Comparison of ENCODE assay signal across 16 cellular contexts in genomic region chr5:150608991-150609390, GRCh38. TPM values are rescaled to one million over a fixed set of nuclear protein-coding genes. Genes with fewer than 3 reads are reported as not detected.
DNase-seq lines count a peak whose midpoint lies in the region; ATAC-seq and TF ChIP-seq lines count a peak whose summit lies in the region.
"Had no signal": no experiment of that assay in that cellular context is flagged by ENCODE, and none has a peak within 500 bp of the region (broad histone marks: within the 10 kb centered on the region; RNA-seq: fewer than 3 reads in every experiment).

No MANE protein-coding gene starts in this region.

- no peaks in the 10 kb centered on the region for H3K27me3 Mint-ChIP-seq in CD8-positive, alpha-beta T cell (ENCODE audit: low read depth)
- no peaks in the 10 kb centered on the region for H3K27me3 Mint-ChIP-seq in osteocyte (ENCODE audit: unreplicated experiment)

- H3K27ac Mint-ChIP-seq in CD8-positive, alpha-beta T cell, result no peak overlapping the region
- H3K27ac Mint-ChIP-seq in osteocyte (ENCODE audit: unreplicated experiment), result no peak overlapping the region

- H3K4me3 Mint-ChIP-seq in CD8-positive, alpha-beta T cell, result no peak overlapping the region
- no peak overlapping the region for H3K4me3 Mint-ChIP-seq in osteocyte (ENCODE audit: unreplicated experiment)

- H3K4me1 ChIP-seq in BLaER1 treated with 17β-estradiol and CSF1 and Interleukin-3, amounts not matched to agents 10 nM and 100 nM, result peaks cover 7 to 97% (median 60%) of the 10 kb centered on the region in 10 experiments
- H3K4me1 ChIP-seq in ascending aorta (peaks cover 35 to 81% of the 10 kb centered on the region in 2 donors), lower lobe of right lung (peaks cover 35% of the 10 kb centered on the region), thoracic aorta (ENCODE audit: control insufficient read depth in 1 of 2, low read depth in 2 of 2) (peaks cover 79 to 99% of the 10 kb centered on the region in 2 donors)
- H3K4me1 ChIP-seq in CD8-positive, alpha-beta T cell (ENCODE audit: insufficient read depth, low read length), result no peaks in the 10 kb centered on the region

- no peaks in the 10 kb centered on the region for H3K4me1 Mint-ChIP-seq in CD8-positive, alpha-beta T cell (ENCODE audit: low read depth)
- H3K4me1 Mint-ChIP-seq in osteocyte (ENCODE audit: unreplicated experiment), result peaks cover 32% of the 10 kb centered on the region

- no peaks in the 10 kb centered on the region for H3K27me3 ChIP-seq in BLaER1 treated with 17β-estradiol and CSF1 and Interleukin-3, amounts not matched to agents 10 nM and 100 nM
- H3K27me3 ChIP-seq in ascending aorta (no peaks in the 10 kb centered on the region), lower lobe of right lung (ENCODE audit: low read depth) (no peaks in the 10 kb centered on the region), thoracic aorta (replicated peaks; ENCODE audit: insufficient read depth) (no peaks in the 10 kb centered on the region)
- no peaks in the 10 kb centered on the region for H3K27me3 ChIP-seq in CD8-positive, alpha-beta T cell (ENCODE audit: insufficient read depth, low read length)
- H3K27me3 ChIP-seq: SJSA1 had no signal

- H3K9ac ChIP-seq in BLaER1 treated with 17β-estradiol and CSF1 and Interleukin-3, amounts not matched to agents 10 nM and 100 nM, result no peak overlapping the region

- H3K4me2 ChIP-seq in BLaER1 treated with 17β-estradiol and CSF1 and Interleukin-3, amounts not matched to agents 10 nM and 100 nM, result peak overlapping the region in 8 of 11 experiments; percentile 14 to 72 (median 50); a peak in 15 of 22 replicates
- H3K4me2 ChIP-seq: PC-9 had no signal

- TF ChIP-seq CTCF in ascending aorta (IDR thresholded peaks at IDR 0.05) (no peak), lower lobe of right lung (IDR thresholded peaks at IDR 0.05) (no peak), thoracic aorta (IDR thresholded peaks at IDR 0.05) (no peak), osteocyte (IDR thresholded peaks at IDR 0.05) (no peak)
- no peak for TF ChIP-seq CTCF in CD8-positive, alpha-beta T cell (IDR thresholded peaks at IDR 0.05)

- H3K9me3 Mint-ChIP-seq in CD8-positive, alpha-beta T cell, result no peaks in the 10 kb centered on the region
- H3K9me3 Mint-ChIP-seq in osteocyte (ENCODE audit: unreplicated experiment), result no peaks in the 10 kb centered on the region

- intact Hi-C loops in ascending aorta (cut with DNase I), result loop anchor here (1.0 kb wide), 1 partner anchor 8 kb away; no protein-coding TSS in a partner anchor
- intact Hi-C loops in lower lobe of right lung (cut with DNase I), result no loop called here
- intact Hi-C loops in CD8-positive, alpha-beta T cell (cut with DNase I, micrococcal nuclease), result no loop called here

- H3K36me3 ChIP-seq in BLaER1 treated with 17β-estradiol and CSF1 and Interleukin-3, amounts not matched to agents 10 nM and 100 nM, result no peaks in the 10 kb centered on the region
- H3K36me3 ChIP-seq in ascending aorta (no peaks in the 10 kb centered on the region), lower lobe of right lung (no peaks in the 10 kb centered on the region), thoracic aorta (no peaks in the 10 kb centered on the region)
- no peaks in the 10 kb centered on the region for H3K36me3 ChIP-seq in CD8-positive, alpha-beta T cell (ENCODE audit: insufficient read depth, low read length)
- H3K36me3 ChIP-seq: SJSA1 had no signal

- no peak for DNase-seq in ascending aorta (ENCODE audit: low spot score in 2 of 2)
- DNase-seq in lower lobe of right lung, result peak; percentile 10
- no peak for DNase-seq in thoracic aorta (ENCODE audit: low spot score)
- DNase-seq in CD8-positive, alpha-beta T cell, result no peak
- no peak for DNase-seq in osteocyte (ENCODE audit: extremely low spot score, unreplicated experiment)
- DNase-seq: DMS79 treated with DMSO at 0.1 percent for 48 hours, KG1, NCI-H1417, NCI-H187 treated with DMSO at 0.1 percent for 48 hours, NCI-H226, NCI-H526, PC-9 had no signal

- H3K27ac ChIP-seq in BLaER1 treated with 17β-estradiol and CSF1 and Interleukin-3, amounts not matched to agents 10 nM and 100 nM, result no peak overlapping the region
- peak overlapping the region; percentile 92 to 96 for H3K27ac ChIP-seq in ascending aorta
- no peak overlapping the region for H3K27ac ChIP-seq in lower lobe of right lung
- peak overlapping the region; percentile 94 to 99 for H3K27ac ChIP-seq in thoracic aorta
- no peak overlapping the region for H3K27ac ChIP-seq in CD8-positive, alpha-beta T cell (ENCODE audit: low read depth, low read length)
- H3K27ac ChIP-seq: PC-9, SJSA1 had no signal

- no peak for ATAC-seq in lower lobe of right lung
- ATAC-seq in thoracic aorta (ENCODE audit: insufficient number of reproducible peaks, low FRiP score, low read depth), result no peak
- ATAC-seq in GM18502 (IDR thresholded peaks at IDR 0.05; ENCODE audit: poor library complexity, unreplicated experiment), result no peak
- no peak for ATAC-seq in CD8-positive, alpha-beta T cell

- no peaks in the 10 kb centered on the region for H3K9me3 ChIP-seq in BLaER1 treated with 17β-estradiol and CSF1 and Interleukin-3, amounts not matched to agents 10 nM and 100 nM (replicated peaks in 1 of 11)
- H3K9me3 ChIP-seq in ascending aorta (no peaks in the 10 kb centered on the region), lower lobe of right lung (no peaks in the 10 kb centered on the region), thoracic aorta (no peaks in the 10 kb centered on the region)
- H3K9me3 ChIP-seq in CD8-positive, alpha-beta T cell (ENCODE audit: low read length), result no peaks in the 10 kb centered on the region
- H3K9me3 ChIP-seq: SJSA1 had no signal

- H3K4me3 ChIP-seq in BLaER1 treated with 17β-estradiol and CSF1 and Interleukin-3, amounts not matched to agents 10 nM and 100 nM, result no peak overlapping the region
- H3K4me3 ChIP-seq in ascending aorta (no peak overlapping the region), lower lobe of right lung (no peak overlapping the region), thoracic aorta (no peak overlapping the region)
- H3K4me3 ChIP-seq in CD8-positive, alpha-beta T cell (ENCODE audit: low read depth, low read length), result no peak overlapping the region
- H3K4me3 ChIP-seq: PC-9, SJSA1 had no signal

- H4K20me1 ChIP-seq in BLaER1 treated with 17β-estradiol and CSF1 and Interleukin-3, amounts not matched to agents 10 nM and 100 nM, result no peaks in the 10 kb centered on the region

- CTCF ChIA-PET in CD8-positive, alpha-beta T cell (lab: Charles Lee), result no interaction called here

- POLR2A ChIA-PET in CD8-positive, alpha-beta T cell (lab: Charles Lee), result no interaction called here

- H3K36me3 Mint-ChIP-seq in CD8-positive, alpha-beta T cell, result no peaks in the 10 kb centered on the region
- peaks cover 3% of the 10 kb centered on the region for H3K36me3 Mint-ChIP-seq in osteocyte (ENCODE audit: unreplicated experiment)

RNA-seq across cellular contexts. Expression of gene SYNPO, which starts 31.5 kb away (rescaled TPM):
- total RNA-seq in ascending aorta (128 TPM), lower lobe of right lung (90.6 TPM), thoracic aorta (100 to 1,000 TPM; 191 to 226 TPM), osteocyte (17.8 and 18.4 TPM in 2 replicates)
- under 1 TPM; 0.06 to 0.14 TPM for total RNA-seq in CD8-positive, alpha-beta T cell

RNA-seq across cellular contexts. Expression of gene MYOZ3, which starts 52.1 kb away (rescaled TPM):
- 1.1 TPM for total RNA-seq in ascending aorta
- total RNA-seq in lower lobe of right lung, result 0.92 TPM
- total RNA-seq in thoracic aorta, result 1 to 10 TPM in 1 of 2 donors, under 1 TPM in 1; 0.81 to 2.8 TPM
- not detected for total RNA-seq in CD8-positive, alpha-beta T cell
- total RNA-seq in osteocyte, result 0.27 and 1.5 TPM in 2 replicates
- total RNA-seq: HepG2, PC-9 had no signal

Comparison
In these comparisons a context has a peak if more than half of its experiments do, and no peak if none do; other contexts are left out.
1. H3K27ac ChIP-seq: peak in ascending aorta (2 of 2) and thoracic aorta (2 of 2); none in BLaER1 treated with 17β-estradiol and CSF1 and Interleukin-3, amounts not matched to agents 10 nM and 100 nM (0 of 11), lower lobe of right lung (single experiment) and CD8-positive, alpha-beta T cell (single experiment).
2. RNA of gene SYNPO, which starts 31.5 kb away (total RNA-seq): 191 to 226 TPM in thoracic aorta, 128 TPM in ascending aorta (single experiment), 90.6 TPM in lower lobe of right lung (single experiment) and 17.8 to 18.4 TPM in osteocyte; 0.06 to 0.14 TPM in CD8-positive, alpha-beta T cell; every median in the first group is over 10 times any median in the second.